In the genomic region with DNA sequence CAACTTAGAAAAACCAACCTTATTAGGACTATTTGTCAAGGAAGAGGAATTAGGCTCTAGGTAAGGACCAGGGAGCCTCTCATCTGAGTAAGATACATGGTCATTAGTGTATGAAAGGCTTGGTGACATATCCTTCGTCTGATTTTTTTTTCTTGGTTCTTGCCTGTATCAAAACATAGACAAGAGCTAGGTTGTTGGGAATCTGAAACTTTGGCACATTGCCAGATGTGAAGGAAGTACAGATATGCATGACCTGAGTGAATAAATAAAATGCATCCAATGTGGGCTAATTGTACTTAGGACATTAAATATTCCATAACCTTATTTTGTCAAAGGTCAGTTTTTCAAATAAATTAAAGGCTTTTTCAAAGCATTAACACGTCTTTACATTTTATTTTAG, we compare ENCODE assay signal across 1 cellular context.
TF ChIP-seq lines count a peak whose summit lies in the region.

No MANE protein-coding gene starts in this region.

TF ChIP-seq in GM23338, 12 proteins besides CTCF, POLR2A, EP300 and RAD21 (continued from another document):
- TF ChIP-seq, protein P1, sequence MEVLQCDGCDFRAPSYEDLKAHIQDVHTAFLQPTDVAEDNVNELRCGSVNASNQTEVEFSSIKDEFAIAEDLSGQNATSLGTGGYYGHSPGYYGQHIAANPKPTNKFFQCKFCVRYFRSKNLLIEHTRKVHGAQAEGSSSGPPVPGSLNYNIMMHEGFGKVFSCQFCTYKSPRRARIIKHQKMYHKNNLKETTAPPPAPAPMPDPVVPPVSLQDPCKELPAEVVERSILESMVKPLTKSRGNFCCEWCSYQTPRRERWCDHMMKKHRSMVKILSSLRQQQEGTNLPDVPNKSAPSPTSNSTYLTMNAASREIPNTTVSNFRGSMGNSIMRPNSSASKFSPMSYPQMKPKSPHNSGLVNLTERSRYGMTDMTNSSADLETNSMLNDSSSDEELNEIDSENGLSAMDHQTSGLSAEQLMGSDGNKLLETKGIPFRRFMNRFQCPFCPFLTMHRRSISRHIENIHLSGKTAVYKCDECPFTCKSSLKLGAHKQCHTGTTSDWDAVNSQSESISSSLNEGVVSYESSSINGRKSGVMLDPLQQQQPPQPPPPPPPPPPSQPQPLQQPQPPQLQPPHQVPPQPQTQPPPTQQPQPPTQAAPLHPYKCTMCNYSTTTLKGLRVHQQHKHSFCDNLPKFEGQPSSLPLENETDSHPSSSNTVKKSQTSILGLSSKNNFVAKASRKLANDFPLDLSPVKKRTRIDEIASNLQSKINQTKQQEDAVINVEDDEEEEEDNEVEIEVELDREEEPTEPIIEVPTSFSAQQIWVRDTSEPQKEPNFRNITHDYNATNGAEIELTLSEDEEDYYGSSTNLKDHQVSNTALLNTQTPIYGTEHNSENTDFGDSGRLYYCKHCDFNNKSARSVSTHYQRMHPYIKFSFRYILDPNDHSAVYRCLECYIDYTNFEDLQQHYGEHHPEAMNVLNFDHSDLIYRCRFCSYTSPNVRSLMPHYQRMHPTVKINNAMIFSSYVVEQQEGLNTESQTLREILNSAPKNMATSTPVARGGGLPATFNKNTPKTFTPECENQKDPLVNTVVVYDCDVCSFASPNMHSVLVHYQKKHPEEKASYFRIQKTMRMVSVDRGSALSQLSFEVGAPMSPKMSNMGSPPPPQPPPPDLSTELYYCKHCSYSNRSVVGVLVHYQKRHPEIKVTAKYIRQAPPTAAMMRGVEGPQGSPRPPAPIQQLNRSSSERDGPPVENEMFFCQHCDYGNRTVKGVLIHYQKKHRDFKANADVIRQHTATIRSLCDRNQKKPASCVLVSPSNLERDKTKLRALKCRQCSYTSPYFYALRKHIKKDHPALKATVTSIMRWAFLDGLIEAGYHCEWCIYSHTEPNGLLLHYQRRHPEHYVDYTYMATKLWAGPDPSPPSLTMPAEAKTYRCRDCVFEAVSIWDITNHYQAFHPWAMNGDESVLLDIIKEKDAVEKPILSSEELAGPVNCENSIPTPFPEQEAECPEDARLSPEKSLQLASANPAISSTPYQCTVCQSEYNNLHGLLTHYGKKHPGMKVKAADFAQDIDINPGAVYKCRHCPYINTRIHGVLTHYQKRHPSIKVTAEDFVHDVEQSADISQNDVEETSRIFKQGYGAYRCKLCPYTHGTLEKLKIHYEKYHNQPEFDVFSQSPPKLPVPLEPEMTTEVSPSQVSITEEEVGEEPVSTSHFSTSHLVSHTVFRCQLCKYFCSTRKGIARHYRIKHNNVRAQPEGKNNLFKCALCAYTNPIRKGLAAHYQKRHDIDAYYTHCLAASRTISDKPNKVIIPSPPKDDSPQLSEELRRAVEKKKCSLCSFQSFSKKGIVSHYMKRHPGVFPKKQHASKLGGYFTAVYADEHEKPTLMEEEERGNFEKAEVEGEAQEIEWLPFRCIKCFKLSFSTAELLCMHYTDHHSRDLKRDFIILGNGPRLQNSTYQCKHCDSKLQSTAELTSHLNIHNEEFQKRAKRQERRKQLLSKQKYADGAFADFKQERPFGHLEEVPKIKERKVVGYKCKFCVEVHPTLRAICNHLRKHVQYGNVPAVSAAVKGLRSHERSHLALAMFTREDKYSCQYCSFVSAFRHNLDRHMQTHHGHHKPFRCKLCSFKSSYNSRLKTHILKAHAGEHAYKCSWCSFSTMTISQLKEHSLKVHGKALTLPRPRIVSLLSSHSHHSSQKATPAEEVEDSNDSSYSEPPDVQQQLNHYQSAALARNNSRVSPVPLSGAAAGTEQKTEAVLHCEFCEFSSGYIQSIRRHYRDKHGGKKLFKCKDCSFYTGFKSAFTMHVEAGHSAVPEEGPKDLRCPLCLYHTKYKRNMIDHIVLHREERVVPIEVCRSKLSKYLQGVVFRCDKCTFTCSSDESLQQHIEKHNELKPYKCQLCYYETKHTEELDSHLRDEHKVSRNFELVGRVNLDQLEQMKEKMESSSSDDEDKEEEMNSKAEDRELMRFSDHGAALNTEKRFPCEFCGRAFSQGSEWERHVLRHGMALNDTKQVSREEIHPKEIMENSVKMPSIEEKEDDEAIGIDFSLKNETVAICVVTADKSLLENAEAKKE (CRISPR knock-in tag; IDR thresholded peaks at IDR 0.05) = no peak
- TF ChIP-seq EZH2phosphoT487 (IDR thresholded peaks at IDR 0.05; ENCODE audit: unreplicated experiment) (no peak), EZH2 (IDR thresholded peaks at IDR 0.05; ENCODE audit: low read depth, unreplicated experiment) (no peak), ZNF114 (CRISPR knock-in tag; IDR thresholded peaks at IDR 0.05) (no peak), ZNF331 (CRISPR knock-in tag; IDR thresholded peaks at IDR 0.05; ENCODE audit: low read depth) (no peak), POLR2AphosphoS5 (IDR thresholded peaks at IDR 0.05; ENCODE audit: low read depth) (no peak), CREB1 (CRISPR knock-in tag; IDR thresholded peaks at IDR 0.05; ENCODE audit: low read depth) (no peak), STAT1 (IDR thresholded peaks at IDR 0.05; ENCODE audit: unreplicated experiment) (no peak)
- TF ChIP-seq, protein P2, sequence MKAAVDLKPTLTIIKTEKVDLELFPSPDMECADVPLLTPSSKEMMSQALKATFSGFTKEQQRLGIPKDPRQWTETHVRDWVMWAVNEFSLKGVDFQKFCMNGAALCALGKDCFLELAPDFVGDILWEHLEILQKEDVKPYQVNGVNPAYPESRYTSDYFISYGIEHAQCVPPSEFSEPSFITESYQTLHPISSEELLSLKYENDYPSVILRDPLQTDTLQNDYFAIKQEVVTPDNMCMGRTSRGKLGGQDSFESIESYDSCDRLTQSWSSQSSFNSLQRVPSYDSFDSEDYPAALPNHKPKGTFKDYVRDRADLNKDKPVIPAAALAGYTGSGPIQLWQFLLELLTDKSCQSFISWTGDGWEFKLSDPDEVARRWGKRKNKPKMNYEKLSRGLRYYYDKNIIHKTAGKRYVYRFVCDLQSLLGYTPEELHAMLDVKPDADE (IDR thresholded peaks at IDR 0.05) = no peak
